15 cellular contexts compared by ENCODE assay signal in the genomic region with DNA sequence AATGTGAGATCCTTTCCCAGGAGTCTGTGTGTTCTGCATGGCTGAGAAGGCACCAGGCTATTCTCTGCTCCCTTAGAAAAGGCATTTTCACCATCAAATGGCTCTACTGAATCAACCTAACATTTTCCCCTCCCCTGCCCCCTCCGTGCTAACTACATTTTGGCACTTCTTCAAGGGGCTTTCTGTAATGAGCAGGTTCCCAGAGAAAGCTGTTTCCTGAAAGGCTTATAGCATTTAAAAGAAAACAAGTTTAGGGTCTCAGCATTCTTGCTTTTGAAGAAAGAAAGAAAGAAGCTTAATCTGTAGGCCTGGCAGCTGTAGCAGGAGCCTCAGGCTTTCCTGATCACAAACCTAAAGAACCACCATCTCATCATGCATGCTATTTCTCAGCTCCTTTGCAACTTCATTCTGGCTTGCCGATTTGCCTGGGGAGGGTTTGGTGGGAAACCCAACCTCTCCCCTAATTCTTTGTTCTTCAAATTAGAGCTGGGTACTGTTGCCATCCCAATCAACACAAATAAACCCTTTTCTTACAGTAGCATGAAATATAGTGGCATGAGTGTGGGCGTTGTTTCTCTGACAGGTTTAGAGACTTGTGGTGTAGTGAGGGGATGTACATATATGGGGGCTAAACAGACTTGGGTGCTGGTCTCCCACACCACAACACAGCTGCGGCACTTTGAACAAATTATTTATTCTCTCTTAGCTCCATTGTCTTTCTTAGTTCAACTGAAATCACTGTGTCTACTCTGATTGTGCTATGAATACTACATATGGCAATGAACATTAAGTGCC.
"Had no signal": no experiment of that assay in that cellular context is flagged by ENCODE, and none has a peak within 500 bp of the region (broad histone marks: within the 10 kb centered on the region; RNA-seq: fewer than 3 reads in every experiment).

No MANE protein-coding gene starts in this region.

- H3K36me3 Mint-ChIP-seq: natural killer cell treated with Interleukin-12 subunit alpha and Interleukin-12 subunit beta and Interleukin-15 and Interleukin-18, amount 100 ng/mL, for 72 hours had no signal

- H3K36me3 ChIP-seq: esophagus squamous epithelium, left lung, spleen, stomach, thoracic aorta had no signal

- H3K27me3 ChIP-seq: esophagus squamous epithelium, left lung, spleen, stomach had no signal

- H3K9me3 ChIP-seq: esophagus squamous epithelium, left lung, psoas muscle, spleen, stomach, thoracic aorta had no signal

- H3K27ac Mint-ChIP-seq: activated naive CD8-positive, alpha-beta T cell treated with anti-CD3 and anti-CD28 coated beads, Interleukin-2, amount 50 U/mL, for 24 hours; activated T-helper 1 cell treated with anti-CD3 and anti-CD28 coated beads, Interleukin-12 subunit alpha, Interleukin-12 subunit beta, Interleukin-2, Interleukin-4 antibody, amounts not matched to agents 30 ng/mL and 10 ng/mL and 1 ng/mL, durations not matched to agents 14 hours and 24 hours and 36 hours; natural killer cell treated with Interleukin-12 subunit alpha and Interleukin-12 subunit beta and Interleukin-15 and Interleukin-18, amount 100 ng/mL, for 72 hours had no signal

- ATAC-seq: activated naive CD8-positive, alpha-beta T cell treated with anti-CD3 and anti-CD28 coated beads, Interleukin-2, amount 50 U/mL, for 24 hours; left lung; natural killer cell treated with Interleukin-12 subunit alpha and Interleukin-12 subunit beta and Interleukin-15 and Interleukin-18, amount 100 ng/mL, for 72 hours; psoas muscle; sciatic nerve had no signal

- DNase-seq: activated CD4-positive, CD25-positive, alpha-beta regulatory T cell treated with anti-CD3 and anti-CD28 coated beads, Interleukin-2, amount 50 U/mL, for 72 hours; activated naive CD4-positive, alpha-beta T cell treated with Interleukin-2 at 50 U/mL for 16 hours; activated naive CD8-positive, alpha-beta T cell treated with anti-CD3 and anti-CD28 coated beads, Interleukin-2, amount 50 U/mL, for 24 hours; aorta; esophagus squamous epithelium; hippocampal formation; left lung; psoas muscle; spleen; stomach; T-helper 9 cell had no signal

- H3K4me3 Mint-ChIP-seq: activated naive CD8-positive, alpha-beta T cell treated with anti-CD3 and anti-CD28 coated beads, Interleukin-2, amount 50 U/mL, for 24 hours; activated T-helper 1 cell treated with anti-CD3 and anti-CD28 coated beads, Interleukin-12 subunit alpha, Interleukin-12 subunit beta, Interleukin-2, Interleukin-4 antibody, amounts not matched to agents 30 ng/mL and 10 ng/mL and 1 ng/mL, durations not matched to agents 14 hours and 24 hours and 36 hours; natural killer cell treated with Interleukin-12 subunit alpha and Interleukin-12 subunit beta and Interleukin-15 and Interleukin-18, amount 100 ng/mL, for 72 hours had no signal

- H3K4me1 ChIP-seq: esophagus squamous epithelium, left lung, psoas muscle, spleen, stomach had no signal

- H3K27ac ChIP-seq: esophagus squamous epithelium, left lung, psoas muscle, spleen, stomach, thoracic aorta had no signal

- H3K9me3 Mint-ChIP-seq: activated naive CD8-positive, alpha-beta T cell treated with anti-CD3 and anti-CD28 coated beads, Interleukin-2, amount 50 U/mL, for 24 hours; activated T-helper 1 cell treated with anti-CD3 and anti-CD28 coated beads, Interleukin-12 subunit alpha, Interleukin-12 subunit beta, Interleukin-2, Interleukin-4 antibody, amounts not matched to agents 30 ng/mL and 10 ng/mL and 1 ng/mL, durations not matched to agents 14 hours and 24 hours and 36 hours had no signal

- H3K4me3 ChIP-seq: esophagus squamous epithelium, left lung, psoas muscle, spleen, stomach, thoracic aorta had no signal

- H3K4me1 Mint-ChIP-seq: activated naive CD8-positive, alpha-beta T cell treated with anti-CD3 and anti-CD28 coated beads, Interleukin-2, amount 50 U/mL, for 24 hours had no signal
